In the genomic region with DNA sequence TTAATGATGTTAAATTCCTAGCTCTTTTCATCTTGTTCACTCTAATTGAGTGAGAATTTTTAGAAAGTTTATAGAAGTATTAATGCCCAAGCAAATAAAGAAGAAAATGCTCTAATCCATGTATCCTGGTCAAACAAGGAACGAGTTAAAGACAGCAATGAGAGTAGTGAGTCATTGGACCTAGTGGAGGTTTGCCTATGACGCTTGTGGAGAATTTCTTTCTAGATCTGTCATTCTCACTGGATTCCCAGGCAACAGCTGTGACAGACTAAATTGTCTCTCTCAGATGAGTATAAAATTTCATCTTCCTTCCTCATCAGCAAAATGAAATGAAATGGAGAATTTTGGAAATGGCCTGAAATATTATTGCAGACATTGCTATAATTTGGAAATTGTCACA, we compare ENCODE assay signal across 10 cellular contexts.
"Had no signal": no experiment of that assay in that cellular context is flagged by ENCODE, and none has a peak within 500 bp of the region (broad histone marks: within the 10 kb centered on the region; RNA-seq: fewer than 3 reads in every experiment).

No MANE protein-coding gene starts in this region.

- DNase-seq: activated effector memory CD4-positive, alpha-beta T cell treated with Interleukin-2 at 50 U/mL for 16 hours; activated naive CD8-positive, alpha-beta T cell treated with anti-CD3 and anti-CD28 coated beads for 36 hours; activated T-cell treated with anti-CD3 and anti-CD28 coated beads, Interleukin-2, amount 50 U/mL, for 1 hour; esophagus squamous epithelium; foreskin melanocyte; heart left ventricle; left ventricle myocardium superior; tibial artery had no signal

- H3K4me3 ChIP-seq: cardiac muscle cell, esophagus squamous epithelium, heart left ventricle, skin epidermis, tibial artery had no signal
